ENCODE assay signal across 21 cellular contexts in genomic region chr2:120885311-120885710, GRCh38.
DNase-seq lines count a peak whose midpoint lies in the region; ATAC-seq and TF ChIP-seq lines count a peak whose summit lies in the region.
"Had no signal": no experiment of that assay in that cellular context is flagged by ENCODE, and none has a peak within 500 bp of the region (broad histone marks: within the 10 kb centered on the region; RNA-seq: fewer than 3 reads in every experiment).

No MANE protein-coding gene starts in this region.

- no peak overlapping the region for H3K27ac ChIP-seq in GM23338 (ENCODE audit: low read depth)
- H3K27ac ChIP-seq in endodermal cell (ENCODE audit: low read depth, low read length), result peak overlapping the region; percentile 53
- peak overlapping the region; percentile 70 for H3K27ac ChIP-seq in psoas muscle
- H3K27ac ChIP-seq: epithelial cell of prostate, ovary, RWPE1, skin epidermis, vagina had no signal

- no peak overlapping the region for H3K4me2 ChIP-seq in GM23338

- H3K4me3 ChIP-seq in GM23338, result no peak overlapping the region
- no peak overlapping the region for H3K4me3 ChIP-seq in endodermal cell (ENCODE audit: low read length)
- H3K4me3 ChIP-seq in psoas muscle, result no peak overlapping the region
- H3K4me3 ChIP-seq: mucosa of descending colon, ovary, skin epidermis, vagina had no signal

- H3K9me2 ChIP-seq in GM23338 (ENCODE audit: insufficient read depth), result no peaks in the 10 kb centered on the region

- H3K9me3 Mint-ChIP-seq in GM23338, result no peaks in the 10 kb centered on the region; the same call in 2 of the 3 replicates
- H3K9me3 Mint-ChIP-seq in endodermal cell, result no peaks in the 10 kb centered on the region
- H3K9me3 Mint-ChIP-seq in activated CD4-positive, alpha-beta T cell treated with anti-CD3 and anti-CD28 coated beads for 36 hours (ENCODE audit: low read depth), result no peaks in the 10 kb centered on the region
- H3K9me3 Mint-ChIP-seq: dendritic cell treated with granulocyte-macrophage colony-stimulating factor and Interleukin-4, amounts not matched to agents 40 ng/mL and 50 ng/mL, for 4 days had no signal

- CTCF ChIA-PET in activated CD4-positive, alpha-beta T cell treated with anti-CD3 and anti-CD28 coated beads for 36 hours (lab: Charles Lee), result no interaction called here

- intact Hi-C loops in psoas muscle (cut with DNase I), result no loop called here
- intact Hi-C loops in activated CD4-positive, alpha-beta T cell treated with anti-CD3 and anti-CD28 coated beads for 36 hours (cut with DNase I, micrococcal nuclease), result no loop called here

- H3K36me3 ChIP-seq in GM23338 (ENCODE audit: insufficient read depth), result no peaks in the 10 kb centered on the region
- H3K36me3 ChIP-seq in endodermal cell (ENCODE audit: control insufficient read depth, insufficient read depth, low read length), result no peaks in the 10 kb centered on the region
- H3K36me3 ChIP-seq in psoas muscle (ENCODE audit: insufficient read depth in 1 of 2, low read depth in 1 of 2), result no peaks in the 10 kb centered on the region
- H3K36me3 ChIP-seq: ovary, vagina had no signal

- TF ChIP-seq CTCF in GM23338 (conservative IDR thresholded peaks at IDR 0.05; ENCODE audit: low read depth in 2 of 2) (no peak), endodermal cell (conservative IDR thresholded peaks at IDR 0.05) (peak; percentile 52), psoas muscle (IDR thresholded peaks at IDR 0.05) (no peak)

- H3K27me3 ChIP-seq in GM23338 (ENCODE audit: insufficient read depth) (no peaks in the 10 kb centered on the region), endodermal cell (ENCODE audit: control insufficient read depth, insufficient read depth, low read length, poor library complexity, severe bottlenecking) (no peaks in the 10 kb centered on the region), psoas muscle (ENCODE audit: insufficient read depth in 3 of 3, low read length in 2 of 3) (no peaks in the 10 kb centered on the region)
- H3K27me3 ChIP-seq: ovary, vagina had no signal

- peaks cover 12% of the 10 kb centered on the region for H3K27me3 Mint-ChIP-seq in GM23338 (ENCODE audit: insufficient read depth, low read depth, poor library complexity)
- H3K27me3 Mint-ChIP-seq in endodermal cell (ENCODE audit: insufficient read depth), result no peaks in the 10 kb centered on the region
- H3K27me3 Mint-ChIP-seq in activated CD4-positive, alpha-beta T cell treated with anti-CD3 and anti-CD28 coated beads for 36 hours, result peaks cover 2% of the 10 kb centered on the region

- H3F3A ChIP-seq in GM23338 (replicated peaks; ENCODE audit: low read depth), result no peaks in the 10 kb centered on the region

- H2AFZ ChIP-seq in GM23338, result no peak overlapping the region

- POLR2A ChIA-PET in activated CD4-positive, alpha-beta T cell treated with anti-CD3 and anti-CD28 coated beads for 36 hours (lab: Charles Lee), result interaction anchor here (0.7 kb wide), 1 partner anchor 9 kb away, joined by 4 read pairs; no protein-coding TSS in a partner anchor

- H3K27ac Mint-ChIP-seq in GM23338, result peak overlapping the region; percentile 71; the same call in 1 of the 2 replicates
- no peak overlapping the region for H3K27ac Mint-ChIP-seq in endodermal cell
- H3K27ac Mint-ChIP-seq in activated CD4-positive, alpha-beta T cell treated with anti-CD3 and anti-CD28 coated beads for 36 hours, result no peak overlapping the region
- H3K27ac Mint-ChIP-seq: dendritic cell treated with granulocyte-macrophage colony-stimulating factor and Interleukin-4, amounts not matched to agents 40 ng/mL and 50 ng/mL, for 4 days had no signal

- H3K9me3 ChIP-seq in endodermal cell (ENCODE audit: control insufficient read depth, low read length) (no peaks in the 10 kb centered on the region), psoas muscle (no peaks in the 10 kb centered on the region)
- H3K9me3 ChIP-seq: mucosa of descending colon, ovary, vagina had no signal

- H3K9ac ChIP-seq in endodermal cell (ENCODE audit: extremely low read depth, low read length, poor library complexity, severe bottlenecking), result no peak overlapping the region

- DNase-seq in GM23338 (ENCODE audit: low spot score), result no peak
- peak; percentile 39 for DNase-seq in NCI-H510A treated with DMSO at 0.1 percent for 48 hours (lab: John Stamatoyannopoulos, UW)
- DNase-seq in endodermal cell, result no peak
- peak in 1 of 2 donors; percentile 57 for DNase-seq in psoas muscle
- DNase-seq in activated CD4-positive, alpha-beta T cell treated with anti-CD3 and anti-CD28 coated beads for 36 hours, result no peak
- DNase-seq: activated naive CD4-positive, alpha-beta T cell treated with anti-CD3 and anti-CD28 coated beads, Interleukin-2, amount 50 U/mL, for 16 hours; AML-193; COR-L47; left cardiac atrium; mucosa of descending colon; NCI-H1417 treated with DMSO at 0.1 percent for 48 hours; stimulated activated CD4-positive, alpha-beta T cell treated with anti-CD3 and anti-CD28 coated beads, Interleukin-4, amount 100 ng/mL, for 1 hour; substantia nigra had no signal

- WGBS in endodermal cell (ENCODE audit: insufficient coverage in 1 of 2, insufficient read length in 1 of 2), 2 experiments, result 90 to 95% methylated on average over 9 to 11 of the region's 11 CpGs
- 22 to 35% (median 27%) methylated on average over 11 of the region's 11 CpGs for WGBS in psoas muscle, 3 donors

- H3K4me1 ChIP-seq in GM23338 (ENCODE audit: insufficient read depth) (peaks cover 7% of the 10 kb centered on the region), endodermal cell (ENCODE audit: control insufficient read depth, insufficient read depth, low read length) (peaks cover 13% of the 10 kb centered on the region), psoas muscle (peaks cover 45% of the 10 kb centered on the region)

- peak; percentile 55 for ATAC-seq in GM23338
- ATAC-seq in psoas muscle, result peak; percentile 23 to 60 (median 56)
- ATAC-seq in activated CD4-positive, alpha-beta T cell treated with anti-CD3 and anti-CD28 coated beads for 36 hours, result no peak
- no peak for ATAC-seq in GM21737 (IDR thresholded peaks at IDR 0.05; ENCODE audit: unreplicated experiment)
- no peak for ATAC-seq in GM21381 (IDR thresholded peaks at IDR 0.05; ENCODE audit: unreplicated experiment)
- ATAC-seq: left cardiac atrium, mucosa of descending colon had no signal

- H3K4me1 Mint-ChIP-seq in GM23338 (peaks cover 55% of the 10 kb centered on the region), endodermal cell (peaks cover 24% of the 10 kb centered on the region)
- H3K4me1 Mint-ChIP-seq in activated CD4-positive, alpha-beta T cell treated with anti-CD3 and anti-CD28 coated beads for 36 hours, result no peaks in the 10 kb centered on the region

- peaks cover 85% of the 10 kb centered on the region for H3K79me2 ChIP-seq in GM23338 (replicated peaks; ENCODE audit: insufficient read depth)

- no peak overlapping the region for H3K4me3 Mint-ChIP-seq in GM23338
- no peak overlapping the region for H3K4me3 Mint-ChIP-seq in endodermal cell
- no peak overlapping the region for H3K4me3 Mint-ChIP-seq in activated CD4-positive, alpha-beta T cell treated with anti-CD3 and anti-CD28 coated beads for 36 hours
- H3K4me3 Mint-ChIP-seq: dendritic cell treated with granulocyte-macrophage colony-stimulating factor and Interleukin-4, amounts not matched to agents 40 ng/mL and 50 ng/mL, for 4 days had no signal

- H4K20me1 ChIP-seq in GM23338 (replicated peaks; ENCODE audit: insufficient read depth), result peaks cover 63% of the 10 kb centered on the region

- H3K36me3 Mint-ChIP-seq in GM23338 (ENCODE audit: low read depth) (peaks cover 2% of the 10 kb centered on the region; the same call in 1 of the 3 replicates), endodermal cell (ENCODE audit: low read depth) (no peaks in the 10 kb centered on the region)
- no peaks in the 10 kb centered on the region for H3K36me3 Mint-ChIP-seq in activated CD4-positive, alpha-beta T cell treated with anti-CD3 and anti-CD28 coated beads for 36 hours (ENCODE audit: low read depth)

TF ChIP-seq in GM23338, 12 proteins besides CTCF, POLR2A, EP300 and RAD21 (continues in another document):
- no peak for TF ChIP-seq REST (IDR thresholded peaks at IDR 0.05; ENCODE audit: unreplicated experiment)

Comparison
In these comparisons a context has a peak if more than half of its experiments do, and no peak if none do; other contexts are left out.
1. ATAC-seq: peak in GM23338 (single experiment) and psoas muscle (4 of 4); none in activated CD4-positive, alpha-beta T cell treated with anti-CD3 and anti-CD28 coated beads for 36 hours (single experiment), GM21737 (single experiment) and GM21381 (single experiment).